In genomic region chr20:36183155-36183944, GRCh38 we compare ENCODE assay signal across 1 cellular context.
TF ChIP-seq lines count a peak whose summit lies in the region.

No MANE protein-coding gene starts in this region.

TF ChIP-seq in K562, 482 proteins besides CTCF, POLR2A, EP300 and RAD21 (continued from another document and continues in another):
- TF ChIP-seq, protein P1, sequence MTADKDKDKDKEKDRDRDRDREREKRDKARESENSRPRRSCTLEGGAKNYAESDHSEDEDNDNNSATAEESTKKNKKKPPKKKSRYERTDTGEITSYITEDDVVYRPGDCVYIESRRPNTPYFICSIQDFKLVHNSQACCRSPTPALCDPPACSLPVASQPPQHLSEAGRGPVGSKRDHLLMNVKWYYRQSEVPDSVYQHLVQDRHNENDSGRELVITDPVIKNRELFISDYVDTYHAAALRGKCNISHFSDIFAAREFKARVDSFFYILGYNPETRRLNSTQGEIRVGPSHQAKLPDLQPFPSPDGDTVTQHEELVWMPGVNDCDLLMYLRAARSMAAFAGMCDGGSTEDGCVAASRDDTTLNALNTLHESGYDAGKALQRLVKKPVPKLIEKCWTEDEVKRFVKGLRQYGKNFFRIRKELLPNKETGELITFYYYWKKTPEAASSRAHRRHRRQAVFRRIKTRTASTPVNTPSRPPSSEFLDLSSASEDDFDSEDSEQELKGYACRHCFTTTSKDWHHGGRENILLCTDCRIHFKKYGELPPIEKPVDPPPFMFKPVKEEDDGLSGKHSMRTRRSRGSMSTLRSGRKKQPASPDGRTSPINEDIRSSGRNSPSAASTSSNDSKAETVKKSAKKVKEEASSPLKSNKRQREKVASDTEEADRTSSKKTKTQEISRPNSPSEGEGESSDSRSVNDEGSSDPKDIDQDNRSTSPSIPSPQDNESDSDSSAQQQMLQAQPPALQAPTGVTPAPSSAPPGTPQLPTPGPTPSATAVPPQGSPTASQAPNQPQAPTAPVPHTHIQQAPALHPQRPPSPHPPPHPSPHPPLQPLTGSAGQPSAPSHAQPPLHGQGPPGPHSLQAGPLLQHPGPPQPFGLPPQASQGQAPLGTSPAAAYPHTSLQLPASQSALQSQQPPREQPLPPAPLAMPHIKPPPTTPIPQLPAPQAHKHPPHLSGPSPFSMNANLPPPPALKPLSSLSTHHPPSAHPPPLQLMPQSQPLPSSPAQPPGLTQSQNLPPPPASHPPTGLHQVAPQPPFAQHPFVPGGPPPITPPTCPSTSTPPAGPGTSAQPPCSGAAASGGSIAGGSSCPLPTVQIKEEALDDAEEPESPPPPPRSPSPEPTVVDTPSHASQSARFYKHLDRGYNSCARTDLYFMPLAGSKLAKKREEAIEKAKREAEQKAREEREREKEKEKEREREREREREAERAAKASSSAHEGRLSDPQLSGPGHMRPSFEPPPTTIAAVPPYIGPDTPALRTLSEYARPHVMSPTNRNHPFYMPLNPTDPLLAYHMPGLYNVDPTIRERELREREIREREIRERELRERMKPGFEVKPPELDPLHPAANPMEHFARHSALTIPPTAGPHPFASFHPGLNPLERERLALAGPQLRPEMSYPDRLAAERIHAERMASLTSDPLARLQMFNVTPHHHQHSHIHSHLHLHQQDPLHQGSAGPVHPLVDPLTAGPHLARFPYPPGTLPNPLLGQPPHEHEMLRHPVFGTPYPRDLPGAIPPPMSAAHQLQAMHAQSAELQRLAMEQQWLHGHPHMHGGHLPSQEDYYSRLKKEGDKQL (CRISPR knock-in tag; IDR thresholded peaks at IDR 0.05; ENCODE audit: borderline replicate concordance): no peak
- TF ChIP-seq RNF2 (IDR thresholded peaks at IDR 0.05) (peak; percentile 76), ILF3 (IDR thresholded peaks at IDR 0.05; ENCODE audit: borderline replicate concordance) (no peak), TAF15 (IDR thresholded peaks at IDR 0.05; ENCODE audit: low read depth, low read length) (no peak), CCAR2 (IDR thresholded peaks at IDR 0.05; ENCODE audit: low read depth, low read length) (no peak), ELF4 (CRISPR knock-in tag; IDR thresholded peaks at IDR 0.05) (0 out of 2 replicates have a peak, but pooled peaks have one; percentile 18), NFYB (IDR thresholded peaks at IDR 0.05; ENCODE audit: extremely low read depth, insufficient read length) (peak; percentile 26), CEBPZ (IDR thresholded peaks at IDR 0.05; ENCODE audit: borderline replicate concordance, low read depth, low read length) (no peak), SRSF1 (IDR thresholded peaks at IDR 0.05; ENCODE audit: low read depth, low read length) (no peak), EWSR1 (IDR thresholded peaks at IDR 0.05; ENCODE audit: borderline replicate concordance, low read depth, partially characterized antibody) (no peak), DDX20 (tag; IDR thresholded peaks at IDR 0.05; ENCODE audit: low read depth) (no peak), ZNF280A (IDR thresholded peaks at IDR 0.05; ENCODE audit: low read depth, partially characterized antibody) (no peak), NFATC3 (IDR thresholded peaks at IDR 0.05) (no peak), MAZ (CRISPR knock-in tag; conservative IDR thresholded peaks at IDR 0.05 in 1 of 2, IDR thresholded peaks at IDR 0.05 in 1 of 2) (peak in 1 of 2 experiments; percentile 70; a peak in 2 of 4 replicates), YY1 (IDR thresholded peaks at IDR 0.05; ENCODE audit: borderline replicate concordance in 1 of 3, control insufficient read depth in 1 of 3, extremely low read depth in 1 of 3, insufficient read depth in 3 of 3, insufficient read length in 1 of 3, insufficient replicate concordance in 2 of 3, low read depth in 1 of 3, low read length in 2 of 3) (peak in 1 of 3 experiments; percentile 8), CXXC5 (CRISPR knock-in tag; IDR thresholded peaks at IDR 0.05) (peak; percentile 96), SMAD4 (CRISPR knock-in tag; conservative IDR thresholded peaks at IDR 0.05) (peak; percentile 90), KLF6 (CRISPR knock-in tag; IDR thresholded peaks at IDR 0.05; ENCODE audit: borderline replicate concordance) (no peak), TRIM24 (IDR thresholded peaks at IDR 0.05) (peak; percentile 84 to 93), BHLHE40 (IDR thresholded peaks at IDR 0.05; ENCODE audit: low read length) (peak; percentile 83), CC2D1A (IDR thresholded peaks at IDR 0.05) (peak; percentile 80), CBX5 (IDR thresholded peaks at IDR 0.05; ENCODE audit: borderline replicate concordance, low read depth) (no peak), ETS1 (conservative IDR thresholded peaks at IDR 0.05; ENCODE audit: control insufficient read depth, low read depth, low read length) (peak; percentile 64; the same call in 1 of the 2 replicates), KDM4B (IDR thresholded peaks at IDR 0.05; ENCODE audit: borderline replicate concordance in 2 of 2, low read depth in 1 of 2) (no peak), MAFF (IDR thresholded peaks at IDR 0.05; ENCODE audit: low read length) (no peak), ZNF133 (CRISPR knock-in tag; IDR thresholded peaks at IDR 0.05) (no peak), DACH1 (IDR thresholded peaks at IDR 0.05; ENCODE audit: partially characterized antibody) (peak; percentile 85), HDAC2 (IDR thresholded peaks at IDR 0.05) (peak; percentile 83), THRA (IDR thresholded peaks at IDR 0.05) (no peak), ESRRA (IDR thresholded peaks at IDR 0.05; ENCODE audit: borderline replicate concordance, low read depth) (peak; percentile 94), FOXM1 (IDR thresholded peaks at IDR 0.05; ENCODE audit: low read depth) (peak; percentile 85), FOXM1 (CRISPR knock-in tag; IDR thresholded peaks at IDR 0.05; ENCODE audit: low read depth) (no peak), ZNF12 (CRISPR knock-in tag; IDR thresholded peaks at IDR 0.05) (no peak), ARNT (IDR thresholded peaks at IDR 0.05) (no peak), ZKSCAN1 (IDR thresholded peaks at IDR 0.05; ENCODE audit: low read depth, low read length) (peak; percentile 14), POLR3G (IDR thresholded peaks at IDR 0.05; ENCODE audit: extremely low read depth, insufficient read length, insufficient replicate concordance) (no peak), RBBP5 (IDR thresholded peaks at IDR 0.05; ENCODE audit: borderline replicate concordance, insufficient read depth, low read length, poor library complexity, severe bottlenecking) (peak; percentile 72), MXI1 (IDR thresholded peaks at IDR 0.05; ENCODE audit: low read depth, low read length) (no peak), CREM (IDR thresholded peaks at IDR 0.05; ENCODE audit: low read depth) (peak; percentile 90), BRF2 (IDR thresholded peaks at IDR 0.05; ENCODE audit: borderline replicate concordance, insufficient read depth, insufficient read length) (no peak)
- TF ChIP-seq, protein P2, sequence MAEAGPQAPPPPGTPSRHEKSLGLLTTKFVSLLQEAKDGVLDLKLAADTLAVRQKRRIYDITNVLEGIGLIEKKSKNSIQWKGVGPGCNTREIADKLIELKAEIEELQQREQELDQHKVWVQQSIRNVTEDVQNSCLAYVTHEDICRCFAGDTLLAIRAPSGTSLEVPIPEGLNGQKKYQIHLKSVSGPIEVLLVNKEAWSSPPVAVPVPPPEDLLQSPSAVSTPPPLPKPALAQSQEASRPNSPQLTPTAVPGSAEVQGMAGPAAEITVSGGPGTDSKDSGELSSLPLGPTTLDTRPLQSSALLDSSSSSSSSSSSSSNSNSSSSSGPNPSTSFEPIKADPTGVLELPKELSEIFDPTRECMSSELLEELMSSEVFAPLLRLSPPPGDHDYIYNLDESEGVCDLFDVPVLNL (CRISPR knock-in tag; IDR thresholded peaks at IDR 0.05; ENCODE audit: low read depth): no peak
- TF ChIP-seq, protein P3, sequence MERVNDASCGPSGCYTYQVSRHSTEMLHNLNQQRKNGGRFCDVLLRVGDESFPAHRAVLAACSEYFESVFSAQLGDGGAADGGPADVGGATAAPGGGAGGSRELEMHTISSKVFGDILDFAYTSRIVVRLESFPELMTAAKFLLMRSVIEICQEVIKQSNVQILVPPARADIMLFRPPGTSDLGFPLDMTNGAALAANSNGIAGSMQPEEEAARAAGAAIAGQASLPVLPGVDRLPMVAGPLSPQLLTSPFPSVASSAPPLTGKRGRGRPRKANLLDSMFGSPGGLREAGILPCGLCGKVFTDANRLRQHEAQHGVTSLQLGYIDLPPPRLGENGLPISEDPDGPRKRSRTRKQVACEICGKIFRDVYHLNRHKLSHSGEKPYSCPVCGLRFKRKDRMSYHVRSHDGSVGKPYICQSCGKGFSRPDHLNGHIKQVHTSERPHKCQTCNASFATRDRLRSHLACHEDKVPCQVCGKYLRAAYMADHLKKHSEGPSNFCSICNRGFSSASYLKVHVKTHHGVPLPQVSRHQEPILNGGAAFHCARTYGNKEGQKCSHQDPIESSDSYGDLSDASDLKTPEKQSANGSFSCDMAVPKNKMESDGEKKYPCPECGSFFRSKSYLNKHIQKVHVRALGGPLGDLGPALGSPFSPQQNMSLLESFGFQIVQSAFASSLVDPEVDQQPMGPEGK (CRISPR knock-in tag; IDR thresholded peaks at IDR 0.05; ENCODE audit: borderline replicate concordance): no peak
- TF ChIP-seq, protein P4, sequence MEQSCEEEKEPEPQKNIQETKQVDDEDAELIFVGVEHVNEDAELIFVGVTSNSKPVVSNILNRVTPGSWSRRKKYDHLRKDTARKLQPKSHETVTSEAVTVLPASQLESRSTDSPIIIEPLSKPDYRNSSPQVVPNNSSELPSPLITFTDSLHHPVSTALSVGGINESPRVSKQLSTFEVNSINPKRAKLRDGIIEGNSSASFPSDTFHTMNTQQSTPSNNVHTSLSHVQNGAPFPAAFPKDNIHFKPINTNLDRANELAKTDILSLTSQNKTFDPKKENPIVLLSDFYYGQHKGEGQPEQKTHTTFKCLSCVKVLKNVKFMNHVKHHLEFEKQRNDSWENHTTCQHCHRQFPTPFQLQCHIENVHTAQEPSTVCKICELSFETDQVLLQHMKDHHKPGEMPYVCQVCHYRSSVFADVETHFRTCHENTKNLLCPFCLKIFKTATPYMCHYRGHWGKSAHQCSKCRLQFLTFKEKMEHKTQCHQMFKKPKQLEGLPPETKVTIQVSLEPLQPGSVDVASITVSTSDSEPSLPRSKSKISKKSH (CRISPR knock-in tag; IDR thresholded peaks at IDR 0.05): no peak
- TF ChIP-seq, protein P5, sequence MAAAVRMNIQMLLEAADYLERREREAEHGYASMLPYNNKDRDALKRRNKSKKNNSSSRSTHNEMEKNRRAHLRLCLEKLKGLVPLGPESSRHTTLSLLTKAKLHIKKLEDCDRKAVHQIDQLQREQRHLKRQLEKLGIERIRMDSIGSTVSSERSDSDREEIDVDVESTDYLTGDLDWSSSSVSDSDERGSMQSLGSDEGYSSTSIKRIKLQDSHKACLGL (CRISPR knock-in tag; IDR thresholded peaks at IDR 0.05; ENCODE audit: borderline replicate concordance, poor library complexity, severe bottlenecking): no peak
